Comparison of ENCODE assay signal across 19 cellular contexts in the genomic region with DNA sequence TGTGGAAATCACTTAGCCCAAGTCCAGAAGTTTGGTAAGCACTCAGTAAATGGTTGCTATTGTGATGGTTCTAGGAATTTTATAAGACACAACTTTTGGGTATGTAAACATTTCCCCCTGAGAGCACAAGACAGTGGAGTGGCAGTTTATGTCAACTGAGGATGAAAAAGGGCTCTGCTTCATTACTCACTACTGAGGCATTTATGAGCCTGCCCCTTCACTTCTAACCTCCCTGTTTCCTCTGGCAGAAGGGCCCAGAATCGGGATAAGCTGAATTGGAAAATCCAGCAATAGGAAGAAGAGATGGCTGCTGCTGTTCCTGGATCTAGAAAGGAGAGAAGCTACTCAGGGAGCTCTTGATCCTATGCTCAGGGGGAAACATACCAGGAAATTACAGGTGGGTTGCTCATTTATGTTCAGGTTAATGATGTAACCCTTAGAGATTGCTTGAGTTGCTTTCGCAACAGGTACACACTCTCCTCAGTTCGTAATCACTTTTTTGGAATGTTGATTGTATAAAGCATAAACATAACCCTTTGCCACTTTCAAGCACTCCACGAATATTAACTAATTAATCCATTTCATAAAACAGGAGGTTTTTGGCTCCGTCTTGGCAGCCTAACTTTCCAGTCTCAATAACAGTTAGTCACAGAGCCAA. TPM values are rescaled to one million over a fixed set of nuclear protein-coding genes. Genes with fewer than 3 reads are reported as not detected.
DNase-seq lines count a peak whose midpoint lies in the region; ATAC-seq and TF ChIP-seq lines count a peak whose summit lies in the region.
"Had no signal": no experiment of that assay in that cellular context is flagged by ENCODE, and none has a peak within 500 bp of the region (broad histone marks: within the 10 kb centered on the region; RNA-seq: fewer than 3 reads in every experiment).

No MANE protein-coding gene starts in this region.

- DNase-seq in Caco-2 (no peak), NCI-H226 (peak; percentile 55), epithelial cell of esophagus (ENCODE audit: low read depth) (peak; percentile 52), mesenchymal stem cell (peak; percentile 29), left lobe of liver (ENCODE audit: low spot score) (no peak)
- no peak for DNase-seq in stimulated activated CD4-positive, alpha-beta T cell treated with anti-CD3 and anti-CD28 coated beads, Interleukin-1b, Interleukin-23, amount 100 ng/mL, for 48 hours
- no peak for DNase-seq in activated CD4-positive, alpha-beta memory T cell treated with anti-CD3 and anti-CD28 coated beads for 36 hours
- DNase-seq: DMS153, NCI-H1105 treated with DMSO at 0.1 percent for 48 hours, NCI-H187, NCI-H2171 treated with DMSO at 0.1 percent for 48 hours, NCI-H510A had no signal

- TF ChIP-seq CTCF in Caco-2 (IDR thresholded peaks at IDR 0.05; ENCODE audit: insufficient read depth in 1 of 2, low read depth in 1 of 2, low read length in 1 of 2, severe bottlenecking in 1 of 2, unreplicated experiment in 1 of 2) (no peak), epithelial cell of esophagus (IDR thresholded peaks at IDR 0.05; ENCODE audit: insufficient read depth, low read depth, low read length, missing control alignments) (no peak)

- no peaks in the 10 kb centered on the region for H3K79me1 ChIP-seq in mesenchymal stem cell (replicated peaks; ENCODE audit: low read length, poor library complexity, severe bottlenecking)

- no peak overlapping the region for H2BK120ac ChIP-seq in mesenchymal stem cell (ENCODE audit: low read depth, low read length)

- POLR2A ChIA-PET in Caco-2 (lab: Charles Lee): interaction anchor here (0.6 kb wide), 1 partner anchor 98 kb away, joined by 3 read pairs; no protein-coding TSS in a partner anchor
- POLR2A ChIA-PET in activated CD4-positive, alpha-beta memory T cell treated with anti-CD3 and anti-CD28 coated beads for 36 hours (lab: Charles Lee): interaction anchor here (0.6 kb wide), 1 partner anchor 56 kb away, joined by 4 read pairs; no protein-coding TSS in a partner anchor

- H3K4me1 ChIP-seq in Caco-2: peaks cover 24% of the 10 kb centered on the region
- peaks cover 15% of the 10 kb centered on the region for H3K4me1 ChIP-seq in mesenchymal stem cell (ENCODE audit: control insufficient read depth, insufficient read depth, low read depth, low read length)

- H3K9me3 Mint-ChIP-seq in Caco-2 (ENCODE audit: unreplicated experiment): no peaks in the 10 kb centered on the region
- no peaks in the 10 kb centered on the region for H3K9me3 Mint-ChIP-seq in activated CD4-positive, alpha-beta memory T cell treated with anti-CD3 and anti-CD28 coated beads for 36 hours
- H3K9me3 Mint-ChIP-seq: GM23338 had no signal

- H2BK12ac ChIP-seq in mesenchymal stem cell (ENCODE audit: low read length in 2 of 2): no peak overlapping the region

- H4K8ac ChIP-seq in mesenchymal stem cell (ENCODE audit: low read length): no peak overlapping the region

- no peak overlapping the region for H3K23ac ChIP-seq in mesenchymal stem cell (ENCODE audit: low read length in 2 of 2)

- H3K36me3 Mint-ChIP-seq in Caco-2 (ENCODE audit: insufficient read depth, unreplicated experiment): no peaks in the 10 kb centered on the region
- H3K36me3 Mint-ChIP-seq in activated CD4-positive, alpha-beta memory T cell treated with anti-CD3 and anti-CD28 coated beads for 36 hours: no peaks in the 10 kb centered on the region

- no peak overlapping the region for H4K91ac ChIP-seq in mesenchymal stem cell (ENCODE audit: low read length)

- CTCF ChIA-PET in Caco-2 (lab: Charles Lee): interaction anchor here (0.9 to 1.4 kb wide), 2 partner anchors 10 to 86 kb away, joined by 4 to 5 read pairs; no protein-coding TSS in a partner anchor
- CTCF ChIA-PET in activated CD4-positive, alpha-beta memory T cell treated with anti-CD3 and anti-CD28 coated beads for 36 hours (lab: Charles Lee): interaction anchor here (0.6 kb wide), 1 partner anchor 11 kb away, joined by 4 read pairs; no protein-coding TSS in a partner anchor

- no peak overlapping the region for H2BK5ac ChIP-seq in mesenchymal stem cell (ENCODE audit: low read depth, low read length, poor library complexity, severe bottlenecking)

- H3K27me3 Mint-ChIP-seq in Caco-2 (ENCODE audit: insufficient read depth, unreplicated experiment): no peaks in the 10 kb centered on the region
- H3K27me3 Mint-ChIP-seq in activated CD4-positive, alpha-beta memory T cell treated with anti-CD3 and anti-CD28 coated beads for 36 hours: peaks cover 7% of the 10 kb centered on the region

- ATAC-seq in GM19035 (IDR thresholded peaks at IDR 0.05; ENCODE audit: unreplicated experiment): no peak
- no peak for ATAC-seq in left lobe of liver
- ATAC-seq: A549, GM23338 had no signal

- BruUV-seq in Caco-2 (replicated peaks; lab: Mats Ljungman, UMichigan): no TSS peak

- no peak overlapping the region for H2AFZ ChIP-seq in mesenchymal stem cell (ENCODE audit: low read depth, low read length)
- H2AFZ ChIP-seq: GM23338 had no signal

- no peak overlapping the region for H3K4me2 ChIP-seq in mesenchymal stem cell (ENCODE audit: low read length, poor library complexity, severe bottlenecking)
- H3K4me2 ChIP-seq: A549, GM23338, KMS-11 had no signal

- no peaks in the 10 kb centered on the region for H3K4me1 Mint-ChIP-seq in Caco-2 (ENCODE audit: low read depth, unreplicated experiment)
- no peaks in the 10 kb centered on the region for H3K4me1 Mint-ChIP-seq in activated CD4-positive, alpha-beta memory T cell treated with anti-CD3 and anti-CD28 coated beads for 36 hours (ENCODE audit: low read depth)

- H3K27ac ChIP-seq in mesenchymal stem cell (ENCODE audit: low read length, poor library complexity, severe bottlenecking): no peak overlapping the region
- H3K27ac ChIP-seq: A549, C4-2B, KMS-11, SJSA1 had no signal

- 24% methylated on average over 5 of the region's 5 CpGs for WGBS in mesenchymal stem cell

- H3K36me3 ChIP-seq in Caco-2 (ENCODE audit: control insufficient read depth, insufficient read depth, low read length) (no peaks in the 10 kb centered on the region), mesenchymal stem cell (ENCODE audit: control insufficient read depth in 1 of 2, insufficient read depth in 2 of 2, low read depth in 1 of 2, low read length in 2 of 2) (no peaks in the 10 kb centered on the region)
- H3K36me3 ChIP-seq: SJSA1 had no signal

- no peak overlapping the region for H3K9ac ChIP-seq in mesenchymal stem cell (ENCODE audit: low read length)
- H3K9ac ChIP-seq: KMS-11 had no signal

- no peak overlapping the region for H2BK15ac ChIP-seq in mesenchymal stem cell (ENCODE audit: low read depth, poor library complexity, severe bottlenecking)

- no peak overlapping the region for H3K18ac ChIP-seq in mesenchymal stem cell (ENCODE audit: low read depth in 1 of 2, low read length in 2 of 2)

- peak overlapping the region; percentile 80 for H3K27ac Mint-ChIP-seq in Caco-2 (ENCODE audit: unreplicated experiment)
- no peak overlapping the region for H3K27ac Mint-ChIP-seq in activated CD4-positive, alpha-beta memory T cell treated with anti-CD3 and anti-CD28 coated beads for 36 hours
- H3K27ac Mint-ChIP-seq: GM23338 had no signal

- intact Hi-C loops in Caco-2 (cut with micrococcal nuclease; ENCODE audit: unreplicated experiment): no loop called here
- intact Hi-C loops in activated CD4-positive, alpha-beta memory T cell treated with anti-CD3 and anti-CD28 coated beads for 36 hours (cut with micrococcal nuclease): no loop called here

- no peaks in the 10 kb centered on the region for H3K27me3 ChIP-seq in Caco-2 (replicated peaks; ENCODE audit: control insufficient read depth, insufficient read depth, low read length)
- H3K27me3 ChIP-seq in mesenchymal stem cell (ENCODE audit: control insufficient read depth in 1 of 2, insufficient read depth in 1 of 2, low read length in 2 of 2): peaks cover 0 to 80% of the 10 kb centered on the region in 2 experiments
- H3K27me3 ChIP-seq: SJSA1 had no signal

- H3K14ac ChIP-seq in mesenchymal stem cell (ENCODE audit: low read length in 2 of 2): no peak overlapping the region

- H3K4me3 ChIP-seq in Caco-2 (ENCODE audit: low read depth, low read length) (no peak overlapping the region), epithelial cell of esophagus (ENCODE audit: low read length) (no peak overlapping the region), mesenchymal stem cell (ENCODE audit: insufficient read depth in 1 of 2, low read depth in 1 of 2, low read length in 2 of 2) (no peak overlapping the region)
- H3K4me3 ChIP-seq: A549, GM23338, SJSA1 had no signal

- no peak overlapping the region for H3K4ac ChIP-seq in mesenchymal stem cell (ENCODE audit: low read depth in 1 of 2, low read length in 2 of 2)

- no peak overlapping the region for H2AK5ac ChIP-seq in mesenchymal stem cell (ENCODE audit: low read length, severe bottlenecking)

- H3K4me3 Mint-ChIP-seq in Caco-2 (ENCODE audit: unreplicated experiment): no peak overlapping the region
- no peak overlapping the region for H3K4me3 Mint-ChIP-seq in activated CD4-positive, alpha-beta memory T cell treated with anti-CD3 and anti-CD28 coated beads for 36 hours
- H3K4me3 Mint-ChIP-seq: GM23338 had no signal

- H3K9me3 ChIP-seq in Caco-2 (no peaks in the 10 kb centered on the region), mesenchymal stem cell (ENCODE audit: control insufficient read depth, low read length) (no peaks in the 10 kb centered on the region)
- H3K9me3 ChIP-seq: A549, SJSA1 had no signal

RNA-seq across cellular contexts. Expression of a gene that starts 46.3 kb away (rescaled TPM):
- not detected in 2 replicates for total RNA-seq in Caco-2 (2022)
- polyA plus RNA-seq in mesenchymal stem cell (2013, experiment 1 of 2): not detected
- polyA plus RNA-seq in mesenchymal stem cell (2013, experiment 2 of 2): not detected
- total RNA-seq in left lobe of liver: not detected
- not detected for total RNA-seq in activated CD4-positive, alpha-beta memory T cell treated with anti-CD3 and anti-CD28 coated beads for 36 hours
- total RNA-seq: GM23338, RPMI7951, SJSA1 had no signal
- polyA plus RNA-seq: A549, GM23338 had no signal

Comparison
In these comparisons a context has a peak if more than half of its experiments do, and no peak if none do; other contexts are left out.
1. DNase-seq: peak in NCI-H226 (single experiment), epithelial cell of esophagus (single experiment) and mesenchymal stem cell (single experiment); none in Caco-2 (0 of 2), stimulated activated CD4-positive, alpha-beta T cell treated with anti-CD3 and anti-CD28 coated beads, Interleukin-1b, Interleukin-23, amount 100 ng/mL, for 48 hours (single experiment), left lobe of liver (single experiment) and activated CD4-positive, alpha-beta memory T cell treated with anti-CD3 and anti-CD28 coated beads for 36 hours (single experiment).